ENCODE assay signal across 1 cellular context in genomic region chr6:139943391-139943790, GRCh38.
A peak's percentile ranks its signal among the peaks of the same experiment; 100 is the strongest.
TF ChIP-seq lines count a peak whose summit lies in the region.

No MANE protein-coding gene starts in this region.

TF ChIP-seq in HEK293, 187 proteins besides CTCF, POLR2A, EP300 and RAD21 (continued from another document):
- TF ChIP-seq ZNF518A (tag by site-specific recombination; conservative IDR thresholded peaks at IDR 0.05; ENCODE audit: low read depth) (0 out of 2 replicates have a peak, but pooled peaks have one; percentile 21), ZNF654 (tag by site-specific recombination; IDR thresholded peaks at IDR 0.05; ENCODE audit: low read depth) (no peak), GLI4 (tag by site-specific recombination; IDR thresholded peaks at IDR 0.05) (no peak), HOXC10 (CRISPR knock-in tag; IDR thresholded peaks at IDR 0.05) (no peak), SCRT2 (tag by site-specific recombination; IDR thresholded peaks at IDR 0.05) (no peak), ZNF26 (tag by site-specific recombination; IDR thresholded peaks at IDR 0.05) (no peak), PATZ1 (tag by site-specific recombination; IDR thresholded peaks at IDR 0.05) (0 out of 2 replicates have a peak, but pooled peaks have one; percentile 31), OSR2 (tag by site-specific recombination; IDR thresholded peaks at IDR 0.05) (no peak), ZNF629 (tag by site-specific recombination; IDR thresholded peaks at IDR 0.05) (peak; percentile 52; the same call in 1 of the 2 replicates), EGR2 (tag by site-specific recombination; IDR thresholded peaks at IDR 0.05; ENCODE audit: low read depth) (no peak), ZNF692 (tag by site-specific recombination; IDR thresholded peaks at IDR 0.05) (peak; percentile 37), ZNF202 (tag by site-specific recombination; IDR thresholded peaks at IDR 0.05; ENCODE audit: borderline replicate concordance) (no peak), ZNF560 (tag by site-specific recombination; IDR thresholded peaks at IDR 0.05; ENCODE audit: borderline replicate concordance) (no peak), ZNF404 (tag by site-specific recombination; IDR thresholded peaks at IDR 0.05) (no peak), KLF10 (tag by site-specific recombination; IDR thresholded peaks at IDR 0.05) (peak; percentile 10; the same call in 1 of the 2 replicates), ZNF544 (tag by site-specific recombination; IDR thresholded peaks at IDR 0.05) (no peak), YY2 (tag by site-specific recombination; IDR thresholded peaks at IDR 0.05) (no peak), PRDM10 (tag by site-specific recombination; IDR thresholded peaks at IDR 0.05) (0 out of 2 replicates have a peak, but pooled peaks have one; percentile 31), ZBTB44 (tag by site-specific recombination; IDR thresholded peaks at IDR 0.05) (peak; percentile 94), ZNF555 (tag by site-specific recombination; conservative IDR thresholded peaks at IDR 0.05) (no peak), ZBTB6 (tag by site-specific recombination; IDR thresholded peaks at IDR 0.05) (no peak), PRDM1 (tag by site-specific recombination; IDR thresholded peaks at IDR 0.05) (peak; percentile 53; the same call in 1 of the 2 replicates), ZBTB1 (tag by site-specific recombination; IDR thresholded peaks at IDR 0.05) (no peak), PRDM6 (tag by site-specific recombination; IDR thresholded peaks at IDR 0.05) (peak; percentile 91), ZNF366 (tag by site-specific recombination; conservative IDR thresholded peaks at IDR 0.05) (0 out of 2 replicates have a peak, but pooled peaks have one; percentile 18), ZNF174 (tag by site-specific recombination; IDR thresholded peaks at IDR 0.05) (no peak), ZBTB20 (tag by site-specific recombination; IDR thresholded peaks at IDR 0.05) (0 out of 2 replicates have a peak, but pooled peaks have one; percentile 12)
